15 cellular contexts compared by ENCODE assay signal in genomic region chr16:28985206-28985605, GRCh38. TPM values are rescaled to one million over a fixed set of nuclear protein-coding genes. Genes with fewer than 3 reads are reported as not detected.
A peak's percentile ranks its signal among the peaks of the same experiment; 100 is the strongest.
DNase-seq lines count a peak whose midpoint lies in the region; ATAC-seq and TF ChIP-seq lines count a peak whose summit lies in the region.
"Had no signal": no experiment of that assay in that cellular context is flagged by ENCODE, and none has a peak within 500 bp of the region (broad histone marks: within the 10 kb centered on the region; RNA-seq: fewer than 3 reads in every experiment).

No MANE protein-coding gene starts in this region.

- peaks cover 44% of the 10 kb centered on the region for H3K4me1 Mint-ChIP-seq in activated T-helper 17 cell treated with anti-CD3 and anti-CD28 coated beads, Interleukin-2, amount 50 U/mL, for 72 hours
- H3K4me1 Mint-ChIP-seq in naive B cell = peaks cover 17 to 30% (median 28%) of the 10 kb centered on the region in 3 donors

- H3K27ac ChIP-seq in testis (no peak overlapping the region), caudate nucleus (ENCODE audit: low read depth, low read length) (no peak overlapping the region)
- H3K27ac ChIP-seq: epithelial cell of prostate, WERI-Rb-1 had no signal

- TF ChIP-seq CTCF in testis (IDR thresholded peaks at IDR 0.05) = no peak

- no peaks in the 10 kb centered on the region for H3K27me3 ChIP-seq in testis
- H3K27me3 ChIP-seq: BE2C had no signal

- no peak overlapping the region for H3K4me3 ChIP-seq in testis
- H3K4me3 ChIP-seq: HAP-1 had no signal

- H3K36me3 Mint-ChIP-seq in activated T-helper 17 cell treated with anti-CD3 and anti-CD28 coated beads, Interleukin-2, amount 50 U/mL, for 72 hours (ENCODE audit: low read depth) = peaks cover 87% of the 10 kb centered on the region
- H3K36me3 Mint-ChIP-seq in naive B cell = peaks cover 15 to 40% of the 10 kb centered on the region in 2 donors

- peak overlapping the region; percentile 99 for H3K27ac Mint-ChIP-seq in activated T-helper 17 cell treated with anti-CD3 and anti-CD28 coated beads, Interleukin-2, amount 50 U/mL, for 72 hours
- peak overlapping the region in 1 of 6 donors; percentile 56 for H3K27ac Mint-ChIP-seq in naive B cell

- peak; percentile 28 for DNase-seq in stimulated activated CD4-positive, alpha-beta T cell treated with anti-CD3 and anti-CD28 coated beads, Interleukin-4, amount 100 ng/mL, for 1 hour
- DNase-seq in stimulated activated CD4-positive, alpha-beta T cell treated with anti-CD3 and anti-CD28 coated beads, Interleukin-15, amount 100 ng/mL, for 24 hours = no peak
- DNase-seq in naive B cell (no peak), testis (no peak), caudate nucleus (lab: John Stamatoyannopoulos, UW) (no peak)
- no peak for DNase-seq in activated effector memory CD4-positive, alpha-beta T cell treated with Interleukin-2 at 50 U/mL for 16 hours
- DNase-seq: BE2C, SHP77 treated with DMSO at 0.1 percent for 48 hours, WERI-Rb-1 had no signal

- 70 to 73% methylated on average over 6 to 9 of the region's 10 CpGs for WGBS in testis, 2 donors

- peak; percentile 19 for ATAC-seq in activated T-helper 17 cell treated with anti-CD3 and anti-CD28 coated beads, Interleukin-2, amount 50 U/mL, for 72 hours (replicated peaks)
- ATAC-seq in naive B cell (ENCODE audit: low read depth in 2 of 2) (peak; percentile 10 to 15), GM19467 (IDR thresholded peaks at IDR 0.05; ENCODE audit: unreplicated experiment) (no peak)

- intact Hi-C loops in testis (cut with DNase I; ENCODE audit: low total_unique reads) = no loop called here

- no peaks in the 10 kb centered on the region for H3K9me3 ChIP-seq in testis
- H3K9me3 ChIP-seq: BE2C, HAP-1 had no signal

- no peaks in the 10 kb centered on the region for H3K27me3 Mint-ChIP-seq in activated T-helper 17 cell treated with anti-CD3 and anti-CD28 coated beads, Interleukin-2, amount 50 U/mL, for 72 hours
- H3K27me3 Mint-ChIP-seq in naive B cell = peaks cover 4 to 12% (median 7%) of the 10 kb centered on the region in 3 donors

- TF ChIP-seq POLR2A in testis (IDR thresholded peaks at IDR 0.05) = no peak

- H3K4me3 Mint-ChIP-seq in activated T-helper 17 cell treated with anti-CD3 and anti-CD28 coated beads, Interleukin-2, amount 50 U/mL, for 72 hours = peak overlapping the region; percentile 86
- peak overlapping the region in 7 of 8 donors; percentile 20 to 81 (median 73) for H3K4me3 Mint-ChIP-seq in naive B cell

- H3K4me1 ChIP-seq in testis = no peaks in the 10 kb centered on the region
- H3K4me1 ChIP-seq: BE2C, HAP-1 had no signal

- peaks cover 6% of the 10 kb centered on the region for H3K9me3 Mint-ChIP-seq in activated T-helper 17 cell treated with anti-CD3 and anti-CD28 coated beads, Interleukin-2, amount 50 U/mL, for 72 hours
- H3K9me3 Mint-ChIP-seq in naive B cell = peaks cover 5 to 9% (median 8%) of the 10 kb centered on the region in 7 donors

- no peaks in the 10 kb centered on the region for H3K36me3 ChIP-seq in testis (ENCODE audit: low read depth, missing control alignments)

RNA-seq across cellular contexts. Expression of gene LAT, which starts 0.4 kb away (rescaled TPM):
- 100 to 1,000 TPM; 216 to 327 TPM for total RNA-seq in activated T-helper 17 cell treated with anti-CD3 and anti-CD28 coated beads, Interleukin-2, amount 50 U/mL, for 72 hours
- polyA plus RNA-seq in naive B cell (ENCODE audit: low read depth in 6 of 6) (1 to 10 TPM in 4 of 6 donors, under 1 TPM in 2; 0.29 to 3.7 (median 1.6) TPM), testis (ENCODE audit: insufficient read depth, low read depth, low replicate concordance) (8.4 TPM)
- total RNA-seq in testis = 1 to 10 TPM; 7.4 to 9.0 TPM

RNA-seq across cellular contexts. Expression of gene SPNS1, which starts 10.6 kb away (rescaled TPM):
- 10 to 100 TPM; 15.0 to 26.8 TPM for total RNA-seq in activated T-helper 17 cell treated with anti-CD3 and anti-CD28 coated beads, Interleukin-2, amount 50 U/mL, for 72 hours
- 10 to 100 TPM; 11.4 to 29.9 (median 19.0) TPM for polyA plus RNA-seq in naive B cell (ENCODE audit: low read depth in 6 of 6)
- total RNA-seq in testis = 10 to 100 TPM; 51.7 to 56.9 TPM
- polyA plus RNA-seq in testis (ENCODE audit: insufficient read depth, low read depth, low replicate concordance) = 32.0 TPM

RNA-seq across cellular contexts. Expression of gene NFATC2IP, which starts 34.5 kb away (rescaled TPM):
- total RNA-seq in activated T-helper 17 cell treated with anti-CD3 and anti-CD28 coated beads, Interleukin-2, amount 50 U/mL, for 72 hours = 100 to 1,000 TPM in 1 of 2 donors, 10 to 100 TPM in 1; 81.3 to 100 TPM
- polyA plus RNA-seq in naive B cell (ENCODE audit: low read depth in 6 of 6) (10 to 100 TPM; 17.8 to 32.2 (median 24.2) TPM), testis (ENCODE audit: insufficient read depth, low read depth, low replicate concordance) (69.0 TPM)
- total RNA-seq in testis = 100 to 1,000 TPM in 1 of 2 donors, 10 to 100 TPM in 1; 81.1 to 111 TPM

RNA-seq across cellular contexts. Expression of gene CD19, which starts 53.4 kb away (rescaled TPM):
- 1 to 10 TPM in 1 of 2 donors, not detected in 1; 2.1 TPM for total RNA-seq in activated T-helper 17 cell treated with anti-CD3 and anti-CD28 coated beads, Interleukin-2, amount 50 U/mL, for 72 hours
- polyA plus RNA-seq in naive B cell (ENCODE audit: low read depth in 6 of 6) (100 to 1,000 TPM; 280 to 597 (median 354) TPM), testis (ENCODE audit: insufficient read depth, low read depth, low replicate concordance) (7.7 TPM)
- total RNA-seq in testis = 1 to 10 TPM; 2.0 to 4.3 TPM
- total RNA-seq: astrocyte, NCI-H460 had no signal

Comparison
In these comparisons a context has a peak if more than half of its experiments do, and no peak if none do; other contexts are left out.
1. RNA of gene LAT, which starts 0.4 kb away (total RNA-seq): 216 to 327 TPM in activated T-helper 17 cell treated with anti-CD3 and anti-CD28 coated beads, Interleukin-2, amount 50 U/mL, for 72 hours; 7.4 to 9.0 TPM in testis; every median in the first group is over 10 times any median in the second.